ENCODE assay signal across 8 cellular contexts in the genomic region with DNA sequence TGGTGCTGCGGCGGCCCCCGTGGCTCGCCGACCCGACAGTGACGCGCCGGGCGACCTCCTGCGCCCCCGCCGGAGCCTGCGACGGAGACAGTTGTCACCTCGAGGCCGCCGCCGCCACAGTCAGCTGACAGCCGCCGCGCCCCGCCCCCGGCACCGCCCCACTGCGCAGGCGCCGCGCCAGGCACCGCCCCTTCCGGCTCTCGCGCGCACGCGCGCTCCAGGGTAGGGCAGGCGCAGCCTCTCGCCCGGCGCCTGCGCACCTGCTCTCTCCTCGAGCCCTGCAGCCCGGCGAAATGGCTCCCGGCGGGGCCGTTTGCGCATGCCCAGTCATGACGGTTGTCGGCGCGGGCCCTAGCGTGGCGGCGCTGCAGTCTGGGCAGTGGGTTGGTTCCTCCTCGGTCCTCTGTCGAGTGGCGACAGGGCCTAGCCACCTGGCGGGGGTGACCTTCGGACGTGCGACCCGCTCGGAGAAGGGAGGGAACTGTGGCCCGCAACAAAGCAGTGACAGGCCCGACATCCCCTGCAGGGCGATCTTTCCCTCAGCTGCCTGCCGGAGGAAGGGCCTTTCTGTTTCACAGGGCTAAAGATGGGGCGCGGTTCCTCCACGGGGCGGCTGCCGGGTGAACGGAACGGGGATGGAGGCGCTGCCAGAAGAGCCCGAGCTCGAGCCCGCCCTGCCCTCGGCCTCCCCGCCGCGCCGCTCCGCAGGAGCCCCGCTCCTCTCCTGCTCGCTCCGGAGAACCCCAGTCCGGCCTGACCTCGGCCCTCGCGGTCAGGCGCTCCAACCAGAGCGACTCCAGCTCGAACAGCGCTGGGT. TPM values are rescaled to one million over a fixed set of nuclear protein-coding genes. Genes with fewer than 3 reads are reported as not detected.
DNase-seq lines count a peak whose midpoint lies in the region; ATAC-seq and TF ChIP-seq lines count a peak whose summit lies in the region.

A gene (minus strand): TSS at position 135 of the 817 bp plus-strand sequence. CDS start 134 bp downstream, at position 1.

- H3K4me3 Mint-ChIP-seq in activated naive CD4-positive, alpha-beta T cell treated with anti-CD3 and anti-CD28 coated beads, Interleukin-2, amount 50 U/mL, for 24 hours = peak within 1 kb of the TSS; percentile 91

- peaks cover 5% of the 10 kb centered on the region for H3K36me3 Mint-ChIP-seq in activated naive CD4-positive, alpha-beta T cell treated with anti-CD3 and anti-CD28 coated beads, Interleukin-2, amount 50 U/mL, for 24 hours

- DNase-seq in GM10266 (ENCODE audit: extremely low spot score) (peak; percentile 100), NCI-H1048 (lab: John Stamatoyannopoulos, UW) (peak; percentile 82), glomerular visceral epithelial cell (ENCODE audit: extremely low spot score) (peak; percentile 93), omental fat pad (ENCODE audit: low spot score) (peak; percentile 86)

- peaks cover 12% of the 10 kb centered on the region for H3K9me3 Mint-ChIP-seq in activated naive CD4-positive, alpha-beta T cell treated with anti-CD3 and anti-CD28 coated beads, Interleukin-2, amount 50 U/mL, for 24 hours

- H3K27me3 Mint-ChIP-seq in activated naive CD4-positive, alpha-beta T cell treated with anti-CD3 and anti-CD28 coated beads, Interleukin-2, amount 50 U/mL, for 24 hours = no peaks in the 10 kb centered on the region

- H3K27ac Mint-ChIP-seq in activated naive CD4-positive, alpha-beta T cell treated with anti-CD3 and anti-CD28 coated beads, Interleukin-2, amount 50 U/mL, for 24 hours = peak within 1 kb of the TSS; percentile 95

- TF ChIP-seq CTCF in GM10266 (IDR thresholded peaks at IDR 0.05; ENCODE audit: control insufficient read depth, insufficient read depth, low read depth, missing control alignments) = peak; percentile 31
- no peak for TF ChIP-seq CTCF in omental fat pad (IDR thresholded peaks at IDR 0.05)

- H3K4me1 Mint-ChIP-seq in activated naive CD4-positive, alpha-beta T cell treated with anti-CD3 and anti-CD28 coated beads, Interleukin-2, amount 50 U/mL, for 24 hours = peaks cover 39% of the 10 kb centered on the region

- ATAC-seq in HG02571 (IDR thresholded peaks at IDR 0.05; ENCODE audit: unreplicated experiment) (peak; percentile 71), SK-N-SH treated with all-trans-retinoic acid at 6 μM for 48 hours (peak; percentile 91), omental fat pad (ENCODE audit: low FRiP score) (peak; percentile 98)

- peak within 1 kb of the TSS; percentile 91 for H3K27ac ChIP-seq in temporal lobe (ENCODE audit: low read depth, low read length)

TF ChIP-seq in SK-N-SH treated with all-trans-retinoic acid at 6 μM for 48 hours, 23 proteins besides CTCF, POLR2A, EP300 and RAD21:
- TF ChIP-seq CSDC2 (CRISPR knock-in tag; IDR thresholded peaks at IDR 0.05) (no peak; the same call in 1 of the 2 replicates), ZFP3 (CRISPR knock-in tag; IDR thresholded peaks at IDR 0.05) (no peak), OSR1 (CRISPR knock-in tag; IDR thresholded peaks at IDR 0.05) (no peak), TCF4 (CRISPR knock-in tag; IDR thresholded peaks at IDR 0.05; ENCODE audit: borderline replicate concordance) (no peak), BACH2 (CRISPR knock-in tag; IDR thresholded peaks at IDR 0.05; ENCODE audit: borderline replicate concordance) (no peak)

RNA-seq across cellular contexts. Expression of the gene that starts here (rescaled TPM):
- total RNA-seq in omental fat pad (10 to 100 TPM; 33.6 to 52.8 (median 39.9) TPM), temporal lobe (21.4 TPM)

Comparison
In these comparisons a context has a peak if more than half of its experiments do, and no peak if none do; other contexts are left out.
1. Peak in every context shown above with its lines: DNase-seq, ATAC-seq and H3K27ac ChIP-seq.